22 cellular contexts compared by ENCODE assay signal in genomic region chr2:219561179-219562048, GRCh38. TPM values are rescaled to one million over a fixed set of nuclear protein-coding genes. Genes with fewer than 3 reads are reported as not detected.
A peak's percentile ranks its signal among the peaks of the same experiment; 100 is the strongest.
DNase-seq lines count a peak whose midpoint lies in the region; ATAC-seq and TF ChIP-seq lines count a peak whose summit lies in the region.
"Had no signal": no experiment of that assay in that cellular context is flagged by ENCODE, and none has a peak within 500 bp of the region (broad histone marks: within the 10 kb centered on the region; RNA-seq: fewer than 3 reads in every experiment).

No MANE protein-coding gene starts in this region.

- H3K18ac ChIP-seq in neuronal stem cell (ENCODE audit: low read length): no peak overlapping the region

- no peak overlapping the region for H4K91ac ChIP-seq in neuronal stem cell (ENCODE audit: low read depth, low read length, poor library complexity)

- H3K79me1 ChIP-seq in neuronal stem cell (ENCODE audit: low read depth, low read length): peaks cover 4% of the 10 kb centered on the region

- H3K9me3 ChIP-seq in HUES6 (ENCODE audit: control insufficient read depth, insufficient read depth, low read depth, low read length) (no peaks in the 10 kb centered on the region), iPS-15b (ENCODE audit: control insufficient read depth, insufficient read depth, low read length) (no peaks in the 10 kb centered on the region), neuronal stem cell (replicated peaks in 1 of 2; ENCODE audit: control insufficient read depth in 2 of 2, insufficient read depth in 1 of 2, low read depth in 1 of 2, low read length in 2 of 2) (peaks cover 0 to 2% of the 10 kb centered on the region in 2 donors), tibial nerve (no peaks in the 10 kb centered on the region)
- H3K9me3 ChIP-seq: upper lobe of left lung had no signal

- H3K14ac ChIP-seq in neuronal stem cell (ENCODE audit: low read length): no peak overlapping the region

- peaks cover 35% of the 10 kb centered on the region for H3K36me3 Mint-ChIP-seq in WTC11
- H3K36me3 Mint-ChIP-seq: activated naive CD4-positive, alpha-beta T cell treated with anti-CD3 and anti-CD28 coated beads, Interleukin-2, amount 50 U/mL, for 72 hours had no signal

- no peak overlapping the region for H2BK5ac ChIP-seq in neuronal stem cell (ENCODE audit: low read length)

- no CpG with 5 or more reads among the region's 24 CpGs for WGBS in neuronal stem cell (ENCODE audit: extremely low coverage in 2 of 2, insufficient read length in 2 of 2, insufficient replicate concordance in 1 of 2), 2 donors
- WGBS in tibial nerve, 2 donors: 69 to 72% methylated on average over 24 of the region's 24 CpGs

- peak overlapping the region; percentile 12 for H3K9ac ChIP-seq in HUES6 (ENCODE audit: low read length)
- peak overlapping the region; percentile 28 for H3K9ac ChIP-seq in iPS-15b (ENCODE audit: low read depth, low read length)
- no peak overlapping the region for H3K9ac ChIP-seq in neuronal stem cell (ENCODE audit: low read depth, low read length, poor library complexity)

- no peak for TF ChIP-seq EP300 in tibial nerve (IDR thresholded peaks at IDR 0.05)

- peaks cover 50% of the 10 kb centered on the region for H3K36me3 ChIP-seq in HUES6 (ENCODE audit: control insufficient read depth, insufficient read depth, low read length)
- peaks cover 5% of the 10 kb centered on the region for H3K36me3 ChIP-seq in iPS-15b (ENCODE audit: control insufficient read depth, insufficient read depth, low read length)
- H3K36me3 ChIP-seq in neuronal stem cell (replicated peaks in 1 of 2; ENCODE audit: control insufficient read depth in 2 of 2, insufficient read depth in 2 of 2, low read length in 2 of 2): peaks cover 20 to 95% of the 10 kb centered on the region in 2 donors
- peaks cover 0 to 79% (median 0%) of the 10 kb centered on the region in 3 donors for H3K36me3 ChIP-seq in tibial nerve

- H2BK15ac ChIP-seq in neuronal stem cell (ENCODE audit: low read length): no peak overlapping the region

- H3K27me3 ChIP-seq in HUES6 (ENCODE audit: control insufficient read depth, insufficient read depth, low read length): no peaks in the 10 kb centered on the region
- no peaks in the 10 kb centered on the region for H3K27me3 ChIP-seq in iPS-15b (ENCODE audit: control insufficient read depth, insufficient read depth, low read length)
- H3K27me3 ChIP-seq in neuronal stem cell (ENCODE audit: control insufficient read depth in 3 of 3, insufficient read depth in 3 of 3, low read depth in 1 of 3, low read length in 3 of 3): no peaks in the 10 kb centered on the region
- H3K27me3 ChIP-seq in tibial nerve: no peaks in the 10 kb centered on the region
- H3K27me3 ChIP-seq: hepatocyte, upper lobe of left lung had no signal

- no peak overlapping the region for H2BK12ac ChIP-seq in neuronal stem cell (ENCODE audit: low read length)

- H3K27ac Mint-ChIP-seq in WTC11: peak overlapping the region; percentile 86
- H3K27ac Mint-ChIP-seq: activated B cell treated with CpG ODN at 0.5 μM for 24 hours; activated CD8-positive, alpha-beta T cell treated with anti-CD3 and anti-CD28 coated beads, Interleukin-2, amount 10 ng/mL, durations not matched to agents 7 days and 5 days; activated naive CD4-positive, alpha-beta T cell treated with anti-CD3 and anti-CD28 coated beads, Interleukin-2, amount 50 U/mL, for 72 hours; stimulated activated naive CD8-positive, alpha-beta T cell treated with anti-CD3 and anti-CD28 coated beads, Interleukin-15, Interleukin-2, amounts not matched to agents 100 ng/mL and 50 ng/mL, for 24 hours; T-helper 2 cell treated with Interferon-gamma antibody and Interleukin-4, amounts not matched to agents 5 μg/mL and 100 μg/mL, for 36 hours had no signal

- peak overlapping the region; percentile 42; the same call in 1 of the 2 replicates for H3K27ac ChIP-seq in HUES6 (ENCODE audit: low read depth, low read length)
- H3K27ac ChIP-seq in neuronal stem cell (replicated peaks; ENCODE audit: low read length): no peak overlapping the region
- no peak overlapping the region for H3K27ac ChIP-seq in tibial nerve
- H3K27ac ChIP-seq: hepatocyte, upper lobe of left lung had no signal

- TF ChIP-seq POLR2A in tibial nerve (IDR thresholded peaks at IDR 0.05): no peak

- H3K4me1 ChIP-seq in HUES6 (ENCODE audit: control insufficient read depth, insufficient read depth, low read length): peaks cover 57% of the 10 kb centered on the region
- peaks cover 20% of the 10 kb centered on the region for H3K4me1 ChIP-seq in iPS-15b (ENCODE audit: control insufficient read depth, insufficient read depth, low read length)
- H3K4me1 ChIP-seq in neuronal stem cell (ENCODE audit: control insufficient read depth in 2 of 2, insufficient read depth in 1 of 2, low read depth in 1 of 2, low read length in 2 of 2): peaks cover 0 to 10% of the 10 kb centered on the region in 2 donors
- H3K4me1 ChIP-seq in tibial nerve: peaks cover 0 to 5% (median 0%) of the 10 kb centered on the region in 4 donors

- H3K27me3 Mint-ChIP-seq in WTC11 (ENCODE audit: low read depth): peaks cover 2% of the 10 kb centered on the region; the same call in 1 of the 2 replicates

- POLR2A ChIA-PET in WTC11 (lab: Charles Lee): interaction anchor here (0.9 to 3.6 kb wide), 8 partner anchors 9 to 124 kb away, joined by 3 to 29 read pairs (median 3); partner anchors contain the start of genes CHPF, INHA, OBSL1 and STK11IP

- no peak overlapping the region for H3K4ac ChIP-seq in neuronal stem cell (ENCODE audit: low read length)

- H3K4me2 ChIP-seq in neuronal stem cell (ENCODE audit: insufficient read depth, low read length, poor library complexity, severe bottlenecking): no peak overlapping the region
- H3K4me2 ChIP-seq: hepatocyte had no signal

- H4K8ac ChIP-seq in neuronal stem cell (ENCODE audit: low read depth, low read length): no peak overlapping the region

- H3K4me3 Mint-ChIP-seq in WTC11: peak overlapping the region; percentile 22; the same call in 1 of the 2 replicates
- H3K4me3 Mint-ChIP-seq: activated B cell treated with CpG ODN at 0.5 μM for 24 hours; activated CD8-positive, alpha-beta T cell treated with anti-CD3 and anti-CD28 coated beads, Interleukin-2, amount 10 ng/mL, durations not matched to agents 7 days and 5 days; activated T-cell treated with anti-CD3 and anti-CD28 coated beads, Interleukin-2, amount 50 U/mL, for 4 hours; stimulated activated naive CD8-positive, alpha-beta T cell treated with anti-CD3 and anti-CD28 coated beads, Interleukin-15, Interleukin-2, amounts not matched to agents 100 ng/mL and 50 ng/mL, for 24 hours; T-helper 2 cell treated with Interferon-gamma antibody and Interleukin-4, amounts not matched to agents 5 μg/mL and 100 μg/mL, for 36 hours had no signal

- peak; percentile 32 for ATAC-seq in WTC11
- no peak for ATAC-seq in HG03139 (IDR thresholded peaks at IDR 0.05; ENCODE audit: unreplicated experiment)

- no peak overlapping the region for H2AK5ac ChIP-seq in neuronal stem cell (ENCODE audit: low read depth, low read length)

- DNase-seq in WTC11 (ENCODE audit: low spot score) (no peak), neuronal stem cell (ENCODE audit: low spot score) (no peak), mesenteric fat pad (ENCODE audit: low spot score) (no peak), tibial nerve (ENCODE audit: low spot score in 2 of 2) (no peak), NCI-H2227 treated with DMSO at 0.1 percent for 48 hours (lab: John Stamatoyannopoulos, UW) (no peak)
- DNase-seq: activated B cell treated with CpG ODN at 0.5 μM for 24 hours; activated CD8-positive, alpha-beta T cell treated with anti-CD3 and anti-CD28 coated beads, Interleukin-2, amount 10 ng/mL, durations not matched to agents 7 days and 5 days; activated T-cell treated with anti-CD3 and anti-CD28 coated beads, Interleukin-2, amount 50 U/mL, for 4 hours; cortex of kidney; Kasumi-1; NCI-H1417; NCI-H748 treated with DMSO at 0.1 percent for 48 hours; stimulated activated CD4-positive, alpha-beta T cell treated with anti-CD3 and anti-CD28 coated beads, Interleukin-2, amount 100 ng/mL, for 24 hours had no signal

- H3K4me3 ChIP-seq in HUES6 (ENCODE audit: low read depth, low read length) (no peak overlapping the region), iPS-15b (ENCODE audit: low read depth, low read length) (no peak overlapping the region), neuronal stem cell (ENCODE audit: low read length in 2 of 2) (no peak overlapping the region), tibial nerve (no peak overlapping the region)
- H3K4me3 ChIP-seq: hepatocyte, upper lobe of left lung had no signal

- no peaks in the 10 kb centered on the region for H3K9me3 Mint-ChIP-seq in WTC11
- H3K9me3 Mint-ChIP-seq: activated B cell treated with CpG ODN at 0.5 μM for 24 hours; activated naive CD4-positive, alpha-beta T cell treated with anti-CD3 and anti-CD28 coated beads, Interleukin-2, amount 50 U/mL, for 72 hours; activated T-cell treated with anti-CD3 and anti-CD28 coated beads, Interleukin-2, amount 50 U/mL, for 4 hours; stimulated activated naive CD8-positive, alpha-beta T cell treated with anti-CD3 and anti-CD28 coated beads, Interleukin-15, Interleukin-2, amounts not matched to agents 100 ng/mL and 50 ng/mL, for 24 hours; T-helper 2 cell treated with Interferon-gamma antibody and Interleukin-4, amounts not matched to agents 5 μg/mL and 100 μg/mL, for 36 hours had no signal

- no peak for TF ChIP-seq CTCF in WTC11 (IDR thresholded peaks at IDR 0.05)
- TF ChIP-seq CTCF in tibial nerve (IDR thresholded peaks at IDR 0.05): no peak

- H2AFZ ChIP-seq in neuronal stem cell (ENCODE audit: low read length): no peak overlapping the region
- H2AFZ ChIP-seq: hepatocyte had no signal

- H2BK120ac ChIP-seq in neuronal stem cell (ENCODE audit: low read depth, low read length): no peak overlapping the region

- H3K23ac ChIP-seq in neuronal stem cell (ENCODE audit: low read depth, low read length, poor library complexity): peak overlapping the region; percentile 56

- H3K4me1 Mint-ChIP-seq in WTC11: peaks cover 66% of the 10 kb centered on the region
- H3K4me1 Mint-ChIP-seq: activated B cell treated with CpG ODN at 0.5 μM for 24 hours had no signal

- CTCF ChIA-PET in WTC11 (lab: Charles Lee): interaction anchor here (0.6 to 7.2 kb wide), 37 partner anchors 9 to 532 kb away, joined by 3 to 86 read pairs (median 7); partner anchors contain the start of genes CHPF, DNPEP, GMPPA and INHA

RNA-seq across cellular contexts. Expression of gene OBSL1, which starts 9.9 kb away (rescaled TPM):
- total RNA-seq in WTC11 (2021) (159 to 221 TPM (median 213 TPM) in 3 replicates), mesenteric fat pad (61.5 TPM), tibial nerve (100 to 1,000 TPM in 2 of 4 donors, 10 to 100 TPM in 2; 85.0 to 135 (median 98.3) TPM)
- polyA plus RNA-seq in neuronal stem cell (2013, experiment 1 of 2): 40.6 TPM
- polyA plus RNA-seq in neuronal stem cell (2013, experiment 2 of 2): 41.4 TPM
- total RNA-seq: activated B cell treated with CpG ODN at 0.5 μM for 24 hours had no signal

RNA-seq across cellular contexts. Expression of gene INHA, which starts 10.7 kb away (rescaled TPM):
- 1.1 to 1.8 TPM (median 1.4 TPM) in 3 replicates for total RNA-seq in WTC11 (2021)
- polyA plus RNA-seq in neuronal stem cell (2013, experiment 1 of 2): 0.50 TPM
- polyA plus RNA-seq in neuronal stem cell (2013, experiment 2 of 2): 0.35 TPM
- total RNA-seq in mesenteric fat pad: 0.45 TPM
- 1 to 10 TPM in 2 of 4 donors, not detected in 2; 1.1 to 1.4 TPM for total RNA-seq in tibial nerve
- total RNA-seq: activated B cell treated with CpG ODN at 0.5 μM for 24 hours; activated CD8-positive, alpha-beta T cell treated with anti-CD3 and anti-CD28 coated beads, Interleukin-2, amount 10 ng/mL, durations not matched to agents 7 days and 5 days; activated T-cell treated with anti-CD3 and anti-CD28 coated beads, Interleukin-2, amount 50 U/mL, for 4 hours; kidney epithelial cell had no signal

RNA-seq across cellular contexts. Expression of gene TMEM198, which starts 17.6 kb away (rescaled TPM):
- 7.1 to 8.1 TPM (median 7.3 TPM) in 3 replicates for total RNA-seq in WTC11 (2021)
- 2.7 TPM for polyA plus RNA-seq in neuronal stem cell (2013, experiment 1 of 2)
- 1.8 TPM for polyA plus RNA-seq in neuronal stem cell (2013, experiment 2 of 2)
- total RNA-seq in mesenteric fat pad: 2.6 TPM
- 1 to 10 TPM; 1.6 to 2.4 (median 1.9) TPM for total RNA-seq in tibial nerve

RNA-seq across cellular contexts. Expression of gene CHPF, which starts 17.8 kb away (rescaled TPM):
- total RNA-seq in WTC11 (2021): 84.3 to 97.0 TPM (median 84.8 TPM) in 3 replicates
- 12.6 TPM for polyA plus RNA-seq in neuronal stem cell (2013, experiment 1 of 2)
- polyA plus RNA-seq in neuronal stem cell (2013, experiment 2 of 2): 12.8 TPM
- total RNA-seq in mesenteric fat pad: 24.1 TPM
- total RNA-seq in tibial nerve: 10 to 100 TPM; 51.3 to 91.2 (median 62.9) TPM

RNA-seq across cellular contexts. Expression of gene STK11IP, which starts 36.2 kb away (rescaled TPM):
- total RNA-seq in WTC11 (2021) (31.3 to 39.9 TPM (median 31.9 TPM) in 3 replicates), mesenteric fat pad (17.1 TPM), tibial nerve (10 to 100 TPM; 33.9 to 77.0 (median 72.3) TPM)
- 12.9 TPM for polyA plus RNA-seq in neuronal stem cell (2013, experiment 1 of 2)
- 12.0 TPM for polyA plus RNA-seq in neuronal stem cell (2013, experiment 2 of 2)
